ENCODE assay signal across 23 cellular contexts in genomic region chr12:46948936-46949555, GRCh38.
"Had no signal": no experiment of that assay in that cellular context is flagged by ENCODE, and none has a peak within 500 bp of the region (broad histone marks: within the 10 kb centered on the region; RNA-seq: fewer than 3 reads in every experiment).

No MANE protein-coding gene starts in this region.

- H3K9me3 ChIP-seq: colonic mucosa, esophagus muscularis mucosa, neutrophil, right lobe of liver, testis, uterus had no signal

- H3K27ac ChIP-seq: colonic mucosa, esophagus muscularis mucosa, neutrophil, parathyroid adenoma, right lobe of liver, skin epidermis, testis, uterus had no signal

- H3K9me3 Mint-ChIP-seq: activated CD4-positive, alpha-beta memory T cell treated with anti-CD3 and anti-CD28 coated beads for 36 hours; activated naive CD4-positive, alpha-beta T cell treated with anti-CD3 and anti-CD28 coated beads, Interleukin-2, amount 10 ng/mL, durations not matched to agents 7 days and 5 days; activated T-cell treated with anti-CD3 and anti-CD28 coated beads, Interleukin-2, amount 50 U/mL, for 72 hours; natural killer cell treated with Interleukin-12 subunit alpha and Interleukin-12 subunit beta and Interleukin-15 and Interleukin-18, amount 100 ng/mL, for 72 hours; stimulated activated naive B cell treated with anti-CD40 and anti-IgM and Interleukin-4, amounts not matched to agents 10 μg/mL and 1 μg/mL and 100 μg/mL, for 72 hours had no signal

- H3K27ac Mint-ChIP-seq: activated CD4-positive, alpha-beta memory T cell treated with anti-CD3 and anti-CD28 coated beads for 36 hours; activated naive CD4-positive, alpha-beta T cell treated with anti-CD3 and anti-CD28 coated beads, Interleukin-2, amount 10 ng/mL, durations not matched to agents 7 days and 5 days; activated T-cell treated with anti-CD3 and anti-CD28 coated beads, Interleukin-2, amount 50 U/mL, for 72 hours; natural killer cell treated with Interleukin-12 subunit alpha and Interleukin-12 subunit beta and Interleukin-15 and Interleukin-18, amount 100 ng/mL, for 72 hours; stimulated activated naive B cell treated with anti-CD40 and anti-IgM and Interleukin-4, amounts not matched to agents 10 μg/mL and 1 μg/mL and 100 μg/mL, for 72 hours; T-helper 17 cell had no signal

- H3K4me3 Mint-ChIP-seq: activated CD4-positive, alpha-beta memory T cell treated with anti-CD3 and anti-CD28 coated beads for 36 hours; activated naive CD4-positive, alpha-beta T cell treated with anti-CD3 and anti-CD28 coated beads, Interleukin-2, amount 10 ng/mL, durations not matched to agents 7 days and 5 days; activated T-cell treated with anti-CD3 and anti-CD28 coated beads, Interleukin-2, amount 50 U/mL, for 72 hours; natural killer cell treated with Interleukin-12 subunit alpha and Interleukin-12 subunit beta and Interleukin-15 and Interleukin-18, amount 100 ng/mL, for 72 hours; stimulated activated naive B cell treated with anti-CD40 and anti-IgM and Interleukin-4, amounts not matched to agents 10 μg/mL and 1 μg/mL and 100 μg/mL, for 72 hours; T-helper 17 cell had no signal

- ATAC-seq: activated T-cell treated with anti-CD3 and anti-CD28 coated beads, Interleukin-2, amount 50 U/mL, for 72 hours; left ventricle myocardium superior; natural killer cell treated with Interleukin-12 subunit alpha and Interleukin-12 subunit beta and Interleukin-15 and Interleukin-18, amount 100 ng/mL, for 72 hours; right lobe of liver; stimulated activated naive B cell treated with anti-CD40 and anti-IgM and Interleukin-4, amounts not matched to agents 10 μg/mL and 1 μg/mL and 100 μg/mL, for 72 hours; T-helper 17 cell had no signal

- H3K36me3 ChIP-seq: colonic mucosa, esophagus muscularis mucosa, neutrophil, right lobe of liver, uterus had no signal

- H3K9ac ChIP-seq: parathyroid adenoma had no signal

- H3K4me3 ChIP-seq: colonic mucosa, dorsolateral prefrontal cortex, esophagus muscularis mucosa, right lobe of liver, skin epidermis, testis, uterus had no signal

- H3K4me1 Mint-ChIP-seq: activated naive CD4-positive, alpha-beta T cell treated with anti-CD3 and anti-CD28 coated beads, Interleukin-2, amount 10 ng/mL, durations not matched to agents 7 days and 5 days; stimulated activated naive B cell treated with anti-CD40 and anti-IgM and Interleukin-4, amounts not matched to agents 10 μg/mL and 1 μg/mL and 100 μg/mL, for 72 hours; T-helper 17 cell had no signal

- H3K36me3 Mint-ChIP-seq: activated CD4-positive, alpha-beta memory T cell treated with anti-CD3 and anti-CD28 coated beads for 36 hours; activated naive CD4-positive, alpha-beta T cell treated with anti-CD3 and anti-CD28 coated beads, Interleukin-2, amount 10 ng/mL, durations not matched to agents 7 days and 5 days; natural killer cell treated with Interleukin-12 subunit alpha and Interleukin-12 subunit beta and Interleukin-15 and Interleukin-18, amount 100 ng/mL, for 72 hours; stimulated activated naive B cell treated with anti-CD40 and anti-IgM and Interleukin-4, amounts not matched to agents 10 μg/mL and 1 μg/mL and 100 μg/mL, for 72 hours had no signal

- DNase-seq: activated CD4-positive, alpha-beta memory T cell treated with anti-CD3 and anti-CD28 coated beads for 36 hours; activated CD4-positive, alpha-beta T cell treated with anti-CD3 and anti-CD28 coated beads for 48 hours; activated effector memory CD4-positive, alpha-beta T cell treated with Interleukin-2 at 50 U/mL for 16 hours; activated naive CD4-positive, alpha-beta T cell treated with anti-CD3 and anti-CD28 coated beads, Interleukin-2, amount 10 ng/mL, durations not matched to agents 7 days and 5 days; activated T-cell treated with anti-CD3 and anti-CD28 coated beads, Interleukin-2, amount 50 U/mL, for 72 hours; amygdala; colonic mucosa; dorsolateral prefrontal cortex; kidney glomerular epithelial cell; left ventricle myocardium superior; mammary epithelial cell; right lobe of liver; stimulated activated CD8-positive, alpha-beta memory T cell treated with anti-CD3 and anti-CD28 coated beads, Interleukin-4, amount 100 ng/mL, for 48 hours; stimulated activated naive B cell treated with anti-CD40 and anti-IgM and Interleukin-4, amounts not matched to agents 10 μg/mL and 1 μg/mL and 100 μg/mL, for 72 hours; T-helper 17 cell; testis; trophoblast cell; uterus had no signal
